ENCODE assay signal across 10 cellular contexts in the genomic region with DNA sequence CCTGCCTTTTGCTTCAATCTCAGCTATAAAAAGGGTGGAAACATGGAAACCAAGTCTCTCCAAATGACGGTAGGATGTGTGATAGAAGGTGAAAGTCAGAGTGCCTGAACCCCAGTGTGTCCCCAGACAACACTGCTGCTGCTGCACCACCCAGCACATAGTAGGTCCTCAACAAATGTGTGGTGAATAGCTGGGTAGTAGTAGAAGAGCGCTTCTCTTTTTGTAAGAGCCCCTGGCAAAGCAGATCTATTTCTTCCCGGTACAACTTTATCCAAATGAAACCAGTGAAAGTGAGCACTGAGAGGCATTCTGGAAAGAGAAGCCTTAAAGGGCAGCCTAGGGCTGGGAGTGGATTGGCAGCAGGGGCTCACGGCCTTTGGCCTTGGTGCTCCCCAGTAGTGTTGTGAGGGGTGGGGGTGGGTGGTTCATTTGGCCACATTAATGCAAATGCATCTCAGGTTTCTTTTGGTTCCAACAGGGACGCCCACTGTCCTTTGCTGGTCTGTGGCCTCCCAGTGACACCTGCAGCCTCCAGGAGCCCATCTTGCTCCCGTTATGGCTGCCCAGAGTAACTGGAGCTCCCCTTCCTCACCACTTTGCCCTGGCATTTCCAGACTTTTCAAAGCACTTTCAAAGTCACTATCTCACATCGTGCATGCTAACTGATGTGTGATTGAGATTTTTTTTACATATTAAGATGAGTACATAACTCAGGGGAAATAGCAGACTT.
A peak's percentile ranks its signal among the peaks of the same experiment; 100 is the strongest.
DNase-seq lines count a peak whose midpoint lies in the region; ATAC-seq and TF ChIP-seq lines count a peak whose summit lies in the region.
"Had no signal": no experiment of that assay in that cellular context is flagged by ENCODE, and none has a peak within 500 bp of the region (broad histone marks: within the 10 kb centered on the region; RNA-seq: fewer than 3 reads in every experiment).

No MANE protein-coding gene starts in this region.

- H3K79me2 ChIP-seq in PC-3 (ENCODE audit: low read length) = no peaks in the 10 kb centered on the region

- DNase-seq in PC-3 (no peak), type B pancreatic cell (ENCODE audit: extremely low spot score, unreplicated experiment) (no peak), HuH-7.5 (ENCODE audit: low spot score) (no peak)

- H3F3A ChIP-seq in PC-3 (ENCODE audit: low read length, unreplicated experiment) = no peaks in the 10 kb centered on the region

- H3K4me3 Mint-ChIP-seq in type B pancreatic cell = no peak overlapping the region
- H3K4me3 Mint-ChIP-seq: neural progenitor cell; stimulated activated naive B cell treated with anti-CD40 and anti-IgM and Interleukin-4, amounts not matched to agents 10 μg/mL and 1 μg/mL and 100 μg/mL, for 72 hours; T-helper 1 cell treated with Interleukin-12 subunit alpha and Interleukin-12 subunit beta and Interleukin-4 antibody, amounts not matched to agents 30 μg/mL and 1 μg/mL, for 36 hours had no signal

- CTCF ChIA-PET in PC-3 (lab: Charles Lee) = interaction anchor here (0.6 to 1.9 kb wide), 12 partner anchors 17 to 1791 kb away, joined by 3 to 16 read pairs (median 3); no protein-coding TSS in a partner anchor

- intact Hi-C loops in PC-3 (cut with micrococcal nuclease) = loop anchor here (1.0 to 5.0 kb wide), 8 partner anchors 29 to 468 kb away; a partner anchor contains a TSS

- no TSS peak for BruUV-seq in PC-3 (replicated peaks; lab: Mats Ljungman, UMichigan)

- peaks cover 5% of the 10 kb centered on the region for H3K4me1 Mint-ChIP-seq in type B pancreatic cell (ENCODE audit: unreplicated experiment)
- H3K4me1 Mint-ChIP-seq: neural progenitor cell had no signal

- H3K27me3 Mint-ChIP-seq in type B pancreatic cell = no peaks in the 10 kb centered on the region
- H3K27me3 Mint-ChIP-seq: stimulated activated naive B cell treated with anti-CD40 and anti-IgM and Interleukin-4, amounts not matched to agents 10 μg/mL and 1 μg/mL and 100 μg/mL, for 72 hours had no signal

- H3K36me3 ChIP-seq in PC-3 (ENCODE audit: low read depth, low read length) (peaks cover 3% of the 10 kb centered on the region; the same call in 1 of the 2 replicates), esophagus (ENCODE audit: control insufficient read depth in 2 of 2, insufficient read depth in 2 of 2, low read length in 1 of 2) (no peaks in the 10 kb centered on the region), muscle layer of colon (ENCODE audit: insufficient read depth, low read length) (peaks cover 4% of the 10 kb centered on the region)
- H3K36me3 ChIP-seq: neural progenitor cell had no signal

- H3K9ac ChIP-seq in PC-3 (ENCODE audit: low read length) (peak overlapping the region; percentile 60), muscle layer of colon (ENCODE audit: low read length) (no peak overlapping the region)
- H3K9ac ChIP-seq: neural progenitor cell had no signal

- H3K9me3 ChIP-seq in PC-3 (ENCODE audit: low read length) = peaks cover 6% of the 10 kb centered on the region; the same call in 1 of the 2 replicates
- H3K9me3 ChIP-seq in esophagus (ENCODE audit: control insufficient read depth in 2 of 2, insufficient read depth in 1 of 2, low read depth in 1 of 2, low read length in 1 of 2) = no peaks in the 10 kb centered on the region
- H3K9me3 ChIP-seq in muscle layer of colon (ENCODE audit: low read length) = no peaks in the 10 kb centered on the region

- H3K27ac ChIP-seq in PC-3 (ENCODE audit: low read length) (peak overlapping the region; percentile 92), esophagus (ENCODE audit: low read depth in 2 of 2, low read length in 1 of 2) (peak overlapping the region; percentile 40 to 82), muscle layer of colon (ENCODE audit: low read depth, low read length) (peak overlapping the region; percentile 76)
- H3K27ac ChIP-seq: neural progenitor cell had no signal

- H3K4me1 ChIP-seq in PC-3 (ENCODE audit: insufficient read depth, low read length) = peaks cover 30% of the 10 kb centered on the region
- H3K4me1 ChIP-seq in esophagus (ENCODE audit: control insufficient read depth in 2 of 2, insufficient read depth in 2 of 2, low read length in 1 of 2) = peaks cover 3 to 4% of the 10 kb centered on the region in 2 donors
- H3K4me1 ChIP-seq in muscle layer of colon (ENCODE audit: insufficient read depth, low read length) = peaks cover 36% of the 10 kb centered on the region
- H3K4me1 ChIP-seq: neural progenitor cell had no signal

- H3K27ac Mint-ChIP-seq in type B pancreatic cell = peak overlapping the region; percentile 45
- H3K27ac Mint-ChIP-seq: neural progenitor cell; T-helper 1 cell treated with Interleukin-12 subunit alpha and Interleukin-12 subunit beta and Interleukin-4 antibody, amounts not matched to agents 30 μg/mL and 1 μg/mL, for 36 hours had no signal

- POLR2A ChIA-PET in PC-3 (lab: Charles Lee; ENCODE audit: unreplicated experiment) = interaction anchor here (0.6 to 0.8 kb wide), 5 partner anchors 57 to 652 kb away, joined by 3 to 8 read pairs (median 5); no protein-coding TSS in a partner anchor

- H3K36me3 Mint-ChIP-seq in type B pancreatic cell = peaks cover 1% of the 10 kb centered on the region
- H3K36me3 Mint-ChIP-seq: neural progenitor cell had no signal

- 41% methylated on average over 7 of the region's 7 CpGs for WGBS in esophagus, 2 donors

- H3K27me3 ChIP-seq in PC-3 (ENCODE audit: low read length) (no peaks in the 10 kb centered on the region), esophagus (ENCODE audit: control insufficient read depth in 1 of 2, insufficient read depth in 2 of 2, low read length in 2 of 2) (no peaks in the 10 kb centered on the region), muscle layer of colon (ENCODE audit: control insufficient read depth in 1 of 2, insufficient read depth in 2 of 2, low read length in 2 of 2) (no peaks in the 10 kb centered on the region)
- H3K27me3 ChIP-seq: neural progenitor cell had no signal

- H3K4me3 ChIP-seq in PC-3 (ENCODE audit: low read length) = no peak overlapping the region; the same call in 1 of the 2 replicates
- no peak overlapping the region for H3K4me3 ChIP-seq in esophagus (ENCODE audit: low read depth in 1 of 2, low read length in 2 of 2)
- H3K4me3 ChIP-seq in muscle layer of colon (ENCODE audit: low read depth in 1 of 2, low read length in 2 of 2) = no peak overlapping the region
- H3K4me3 ChIP-seq: neural progenitor cell had no signal

- H3K9me3 Mint-ChIP-seq in type B pancreatic cell = peaks cover 2% of the 10 kb centered on the region
- H3K9me3 Mint-ChIP-seq: stimulated activated naive B cell treated with anti-CD40 and anti-IgM and Interleukin-4, amounts not matched to agents 10 μg/mL and 1 μg/mL and 100 μg/mL, for 72 hours; T-helper 1 cell treated with Interleukin-12 subunit alpha and Interleukin-12 subunit beta and Interleukin-4 antibody, amounts not matched to agents 30 μg/mL and 1 μg/mL, for 36 hours had no signal

- no peaks in the 10 kb centered on the region for H3K9me2 ChIP-seq in PC-3 (replicated peaks; ENCODE audit: low read length)

- H3K4me2 ChIP-seq in PC-3 (ENCODE audit: low read length) = peak overlapping the region; percentile 66
- H3K4me2 ChIP-seq: neural progenitor cell had no signal

- no peak overlapping the region for H2AFZ ChIP-seq in PC-3 (ENCODE audit: low read length)
- H2AFZ ChIP-seq: neural progenitor cell had no signal

- TF ChIP-seq CTCF in PC-3 (conservative IDR thresholded peaks at IDR 0.05; ENCODE audit: low read depth, low read length) (no peak), type B pancreatic cell (conservative IDR thresholded peaks at IDR 0.05) (no peak)

- no peaks in the 10 kb centered on the region for H4K20me1 ChIP-seq in PC-3 (ENCODE audit: low read length)

- peak; percentile 12; the same call in 1 of the 2 replicates for ATAC-seq in PC-3
- no peak for ATAC-seq in GM21381 (IDR thresholded peaks at IDR 0.05; ENCODE audit: unreplicated experiment)
- no peak for ATAC-seq in HG03039 (IDR thresholded peaks at IDR 0.05; ENCODE audit: unreplicated experiment)
